8 cellular contexts compared by ENCODE assay signal in genomic region chr9:21964925-21965385, GRCh38. TPM values are rescaled to one million over a fixed set of nuclear protein-coding genes. Genes with fewer than 3 reads are reported as not detected.
DNase-seq lines count a peak whose midpoint lies in the region; ATAC-seq, FAIRE-seq and TF ChIP-seq lines count a peak whose summit lies in the region.

No MANE protein-coding gene starts in this region.

- peaks cover 31 to 44% of the 10 kb centered on the region in 2 donors for H3K4me1 Mint-ChIP-seq in natural killer cell treated with Interleukin-12 subunit alpha and Interleukin-12 subunit beta and Interleukin-15 and Interleukin-18, amount 100 ng/mL, for 72 hours (ENCODE audit: low read depth in 2 of 2)
- peaks cover 5% of the 10 kb centered on the region for H3K4me1 Mint-ChIP-seq in type B pancreatic cell (ENCODE audit: unreplicated experiment)

- H3K27ac Mint-ChIP-seq in natural killer cell treated with Interleukin-12 subunit alpha and Interleukin-12 subunit beta and Interleukin-15 and Interleukin-18, amount 100 ng/mL, for 72 hours: peak overlapping the region in 1 of 2 donors; percentile 31
- peak overlapping the region; percentile 86 for H3K27ac Mint-ChIP-seq in type B pancreatic cell

- peaks cover 29% of the 10 kb centered on the region for H3K36me3 Mint-ChIP-seq in natural killer cell treated with Interleukin-12 subunit alpha and Interleukin-12 subunit beta and Interleukin-15 and Interleukin-18, amount 100 ng/mL, for 72 hours
- peaks cover 2% of the 10 kb centered on the region for H3K36me3 Mint-ChIP-seq in type B pancreatic cell

- peak; percentile 57 for ATAC-seq in HG02852 (IDR thresholded peaks at IDR 0.05; ENCODE audit: unreplicated experiment)
- ATAC-seq in natural killer cell treated with Interleukin-12 subunit alpha and Interleukin-12 subunit beta and Interleukin-15 and Interleukin-18, amount 100 ng/mL, for 72 hours: peak; percentile 74 to 79

- H3K9me3 Mint-ChIP-seq in natural killer cell treated with Interleukin-12 subunit alpha and Interleukin-12 subunit beta and Interleukin-15 and Interleukin-18, amount 100 ng/mL, for 72 hours: peaks cover 3% of the 10 kb centered on the region
- H3K9me3 Mint-ChIP-seq in type B pancreatic cell: peaks cover 5% of the 10 kb centered on the region

- DNase-seq in GM18507 (ENCODE audit: extremely low spot score, insufficient read length, low read depth) (no peak), T-helper 9 cell (peak; percentile 59), type B pancreatic cell (ENCODE audit: extremely low spot score, unreplicated experiment) (no peak), SKM-1 treated with dmso at 0.1 percent for 144 hours (lab: John Stamatoyannopoulos, UW; ENCODE audit: unreplicated experiment) (no peak), NCI-H69 (lab: John Stamatoyannopoulos, UW) (no peak)
- peak; percentile 11 for DNase-seq in effector CD8-positive, alpha-beta T cell (lab: John Stamatoyannopoulos, UW)
- no peak for DNase-seq in natural killer cell treated with Interleukin-12 subunit alpha and Interleukin-12 subunit beta and Interleukin-15 and Interleukin-18, amount 100 ng/mL, for 72 hours (ENCODE audit: low spot score)

- H3K4me3 Mint-ChIP-seq in natural killer cell treated with Interleukin-12 subunit alpha and Interleukin-12 subunit beta and Interleukin-15 and Interleukin-18, amount 100 ng/mL, for 72 hours: peak overlapping the region; percentile 67
- peak overlapping the region; percentile 81 for H3K4me3 Mint-ChIP-seq in type B pancreatic cell

- peaks cover 70 to 90% of the 10 kb centered on the region in 2 donors for H3K27me3 Mint-ChIP-seq in natural killer cell treated with Interleukin-12 subunit alpha and Interleukin-12 subunit beta and Interleukin-15 and Interleukin-18, amount 100 ng/mL, for 72 hours
- peaks cover 96% of the 10 kb centered on the region for H3K27me3 Mint-ChIP-seq in type B pancreatic cell

- FAIRE-seq in GM18507 (lab: Jason Lieb, UNC): peak; percentile 66

- no peak for TF ChIP-seq CTCF in type B pancreatic cell (conservative IDR thresholded peaks at IDR 0.05)

RNA-seq across cellular contexts. Expression of gene CDKN2A, which starts 29.2 kb away (rescaled TPM):
- 10 to 100 TPM in 1 of 2 donors, 1 to 10 TPM in 1; 3.9 to 15.7 TPM for total RNA-seq in natural killer cell treated with Interleukin-12 subunit alpha and Interleukin-12 subunit beta and Interleukin-15 and Interleukin-18, amount 100 ng/mL, for 72 hours
- total RNA-seq in type B pancreatic cell (ENCODE audit: low replicate concordance): 1.8 and 9.0 TPM in 2 replicates

RNA-seq across cellular contexts. Expression of gene CDKN2B-AS1, which starts 29.6 kb away (rescaled TPM):
- 1 to 10 TPM; 2.0 to 2.4 TPM for total RNA-seq in natural killer cell treated with Interleukin-12 subunit alpha and Interleukin-12 subunit beta and Interleukin-15 and Interleukin-18, amount 100 ng/mL, for 72 hours
- total RNA-seq in type B pancreatic cell (ENCODE audit: low replicate concordance): 0.58 and 1.5 TPM in 2 replicates

RNA-seq across cellular contexts. Expression of gene CDKN2B, which starts 44.1 kb away (rescaled TPM):
- total RNA-seq in natural killer cell treated with Interleukin-12 subunit alpha and Interleukin-12 subunit beta and Interleukin-15 and Interleukin-18, amount 100 ng/mL, for 72 hours: 1 to 10 TPM; 1.6 to 5.0 TPM
- total RNA-seq in type B pancreatic cell (ENCODE audit: low replicate concordance): 18.4 and 64.0 TPM in 2 replicates

Comparison
In these comparisons a context has a peak if more than half of its experiments do, and no peak if none do; other contexts are left out.
1. DNase-seq: peak in T-helper 9 cell (single experiment) and effector CD8-positive, alpha-beta T cell (single experiment); none in GM18507 (single experiment), natural killer cell treated with Interleukin-12 subunit alpha and Interleukin-12 subunit beta and Interleukin-15 and Interleukin-18, amount 100 ng/mL, for 72 hours (single experiment), type B pancreatic cell (single experiment), SKM-1 treated with dmso at 0.1 percent for 144 hours (single experiment) and NCI-H69 (single experiment).